10 cellular contexts compared by ENCODE assay signal in genomic region chr2:39469807-39470206, GRCh38. TPM values are rescaled to one million over a fixed set of nuclear protein-coding genes. Genes with fewer than 3 reads are reported as not detected.
DNase-seq lines count a peak whose midpoint lies in the region; ATAC-seq and TF ChIP-seq lines count a peak whose summit lies in the region.
"Had no signal": no experiment of that assay in that cellular context is flagged by ENCODE, and none has a peak within 500 bp of the region (broad histone marks: within the 10 kb centered on the region; RNA-seq: fewer than 3 reads in every experiment).

No MANE protein-coding gene starts in this region.

- H3K4me1 Mint-ChIP-seq in activated T-cell treated with anti-CD3 and anti-CD28 coated beads, Interleukin-2, amount 50 U/mL, for 72 hours (ENCODE audit: low read depth), result peaks cover 53% of the 10 kb centered on the region
- peaks cover 39% of the 10 kb centered on the region for H3K4me1 Mint-ChIP-seq in activated T-cell treated with anti-CD3 and anti-CD28 coated beads, Interleukin-2, amount 50 U/mL, for 24 hours (ENCODE audit: low read depth)
- peaks cover 22% of the 10 kb centered on the region for H3K4me1 Mint-ChIP-seq in CD14-positive monocyte

- TF ChIP-seq CTCF in smooth muscle cell (IDR thresholded peaks at IDR 0.05; ENCODE audit: borderline replicate concordance, insufficient read depth, poor library complexity, severe bottlenecking) (no peak), CD14-positive monocyte (IDR thresholded peaks at IDR 0.05) (no peak)

- ATAC-seq in activated T-cell treated with anti-CD3 and anti-CD28 coated beads, Interleukin-2, amount 50 U/mL, for 72 hours (replicated peaks in 1 of 2), result peak; percentile 68 to 76
- ATAC-seq in HG02852 (IDR thresholded peaks at IDR 0.05; ENCODE audit: unreplicated experiment), result peak; percentile 77

- H3K9me3 ChIP-seq in smooth muscle cell (replicated peaks; ENCODE audit: low read depth), result no peaks in the 10 kb centered on the region

- no peaks in the 10 kb centered on the region for H4K20me1 ChIP-seq in smooth muscle cell (ENCODE audit: low read depth)

- H3K36me3 Mint-ChIP-seq in activated T-cell treated with anti-CD3 and anti-CD28 coated beads, Interleukin-2, amount 50 U/mL, for 72 hours (ENCODE audit: insufficient read depth in 2 of 2), result peaks cover 1 to 2% of the 10 kb centered on the region in 2 donors
- no peaks in the 10 kb centered on the region for H3K36me3 Mint-ChIP-seq in activated T-cell treated with anti-CD3 and anti-CD28 coated beads, Interleukin-2, amount 50 U/mL, for 24 hours (ENCODE audit: low read depth)
- no peaks in the 10 kb centered on the region for H3K36me3 Mint-ChIP-seq in CD14-positive monocyte
- H3K36me3 Mint-ChIP-seq: activated naive CD8-positive, alpha-beta T cell treated with anti-CD3 and anti-CD28 coated beads, Interleukin-2, amount 10 ng/mL, durations not matched to agents 7 days and 5 days had no signal

- H3K9ac ChIP-seq in smooth muscle cell (ENCODE audit: low read depth), result no peak overlapping the region

- H3K27me3 Mint-ChIP-seq in activated T-cell treated with anti-CD3 and anti-CD28 coated beads, Interleukin-2, amount 50 U/mL, for 72 hours (ENCODE audit: low read depth), result no peaks in the 10 kb centered on the region
- no peaks in the 10 kb centered on the region for H3K27me3 Mint-ChIP-seq in activated T-cell treated with anti-CD3 and anti-CD28 coated beads, Interleukin-2, amount 50 U/mL, for 24 hours
- H3K27me3 Mint-ChIP-seq in CD14-positive monocyte (ENCODE audit: low read depth in 3 of 3), result peaks cover 0 to 4% (median 0%) of the 10 kb centered on the region in 3 donors
- H3K27me3 Mint-ChIP-seq: activated naive CD8-positive, alpha-beta T cell treated with anti-CD3 and anti-CD28 coated beads, Interleukin-2, amount 10 ng/mL, durations not matched to agents 7 days and 5 days had no signal

- H3K4me1 ChIP-seq in smooth muscle cell (ENCODE audit: low read depth), result peaks cover 20% of the 10 kb centered on the region

- 49% methylated on average over 3 of the region's 3 CpGs for WGBS in smooth muscle cell (ENCODE audit: low lambda C conversion rate)

- no peak overlapping the region for H2AFZ ChIP-seq in smooth muscle cell (ENCODE audit: low read depth)

- no peak overlapping the region for H3K4me3 ChIP-seq in smooth muscle cell

- H3K4me3 Mint-ChIP-seq in activated T-cell treated with anti-CD3 and anti-CD28 coated beads, Interleukin-2, amount 50 U/mL, for 72 hours, result peak overlapping the region in 1 of 2 donors; percentile 14
- no peak overlapping the region for H3K4me3 Mint-ChIP-seq in activated T-cell treated with anti-CD3 and anti-CD28 coated beads, Interleukin-2, amount 50 U/mL, for 24 hours
- H3K4me3 Mint-ChIP-seq in CD14-positive monocyte, result no peak overlapping the region
- H3K4me3 Mint-ChIP-seq: activated naive CD8-positive, alpha-beta T cell treated with anti-CD3 and anti-CD28 coated beads, Interleukin-2, amount 10 ng/mL, durations not matched to agents 7 days and 5 days had no signal

- H3K79me2 ChIP-seq in smooth muscle cell (ENCODE audit: low read depth), result no peaks in the 10 kb centered on the region

- H3K4me2 ChIP-seq in smooth muscle cell, result peak overlapping the region; percentile 58

- no peaks in the 10 kb centered on the region for H3K36me3 ChIP-seq in smooth muscle cell (ENCODE audit: low read depth)

- H3F3A ChIP-seq in smooth muscle cell (ENCODE audit: low read depth), result peaks cover 9% of the 10 kb centered on the region

- H3K27me3 ChIP-seq in smooth muscle cell (ENCODE audit: low read depth), result no peaks in the 10 kb centered on the region

- intact Hi-C loops in CD14-positive monocyte (cut with micrococcal nuclease), result loop anchor here in 1 of 2 donors (5.0 kb wide), 1 partner anchor 33 kb away; the partner anchor contains the start of gene MAP4K3

- peak; percentile 9 to 37 for DNase-seq in activated T-cell treated with anti-CD3 and anti-CD28 coated beads, Interleukin-2, amount 50 U/mL, for 72 hours
- DNase-seq in activated T-cell treated with anti-CD3 and anti-CD28 coated beads, Interleukin-2, amount 50 U/mL, for 24 hours, result no peak
- DNase-seq in NOMO-1 treated with dmso at 0.1 percent for 144 hours (lab: John Stamatoyannopoulos, UW; ENCODE audit: unreplicated experiment), result peak; percentile 57
- peak; percentile 69 for DNase-seq in germinal center (ENCODE audit: low spot score)
- no peak for DNase-seq in smooth muscle cell (lab: John Stamatoyannopoulos, UW; ENCODE audit: unreplicated experiment)
- DNase-seq in T1000 (lab: John Stamatoyannopoulos, UW), result no peak
- no peak for DNase-seq in CD14-positive monocyte (ENCODE audit: low spot score)
- DNase-seq: activated naive CD8-positive, alpha-beta T cell treated with anti-CD3 and anti-CD28 coated beads, Interleukin-2, amount 10 ng/mL, durations not matched to agents 7 days and 5 days; DND-41 had no signal

- no peak overlapping the region for H3K27ac Mint-ChIP-seq in activated T-cell treated with anti-CD3 and anti-CD28 coated beads, Interleukin-2, amount 50 U/mL, for 72 hours
- no peak overlapping the region for H3K27ac Mint-ChIP-seq in activated T-cell treated with anti-CD3 and anti-CD28 coated beads, Interleukin-2, amount 50 U/mL, for 24 hours
- H3K27ac Mint-ChIP-seq in CD14-positive monocyte, result peak overlapping the region in 1 of 7 donors; percentile 58
- H3K27ac Mint-ChIP-seq: activated naive CD8-positive, alpha-beta T cell treated with anti-CD3 and anti-CD28 coated beads, Interleukin-2, amount 10 ng/mL, durations not matched to agents 7 days and 5 days had no signal

- H3K9me3 Mint-ChIP-seq in activated T-cell treated with anti-CD3 and anti-CD28 coated beads, Interleukin-2, amount 50 U/mL, for 72 hours, result no peaks in the 10 kb centered on the region
- no peaks in the 10 kb centered on the region for H3K9me3 Mint-ChIP-seq in activated T-cell treated with anti-CD3 and anti-CD28 coated beads, Interleukin-2, amount 50 U/mL, for 24 hours
- peaks cover 0 to 3% (median 0%) of the 10 kb centered on the region in 7 donors for H3K9me3 Mint-ChIP-seq in CD14-positive monocyte
- H3K9me3 Mint-ChIP-seq: activated naive CD8-positive, alpha-beta T cell treated with anti-CD3 and anti-CD28 coated beads, Interleukin-2, amount 10 ng/mL, durations not matched to agents 7 days and 5 days had no signal

- peak overlapping the region; percentile 77 for H3K27ac ChIP-seq in smooth muscle cell (ENCODE audit: low read depth)

RNA-seq across cellular contexts. Expression of gene MAP4K3, which starts 32.7 kb away (rescaled TPM):
- total RNA-seq in activated T-cell treated with anti-CD3 and anti-CD28 coated beads, Interleukin-2, amount 50 U/mL, for 72 hours, result 10 to 100 TPM; 14.6 to 17.1 TPM
- 70.9 and 91.7 TPM in 2 replicates for total RNA-seq in smooth muscle cell
- polyA plus RNA-seq in smooth muscle cell (21.3 and 30.8 TPM in 2 replicates), CD14-positive monocyte (1 to 10 TPM; 1.0 to 4.0 TPM)

Comparison
In these comparisons a context has a peak if more than half of its experiments do, and no peak if none do; other contexts are left out.
1. DNase-seq: peak in activated T-cell treated with anti-CD3 and anti-CD28 coated beads, Interleukin-2, amount 50 U/mL, for 72 hours (2 of 2), NOMO-1 treated with dmso at 0.1 percent for 144 hours (single experiment) and germinal center (single experiment); none in activated T-cell treated with anti-CD3 and anti-CD28 coated beads, Interleukin-2, amount 50 U/mL, for 24 hours (single experiment), smooth muscle cell (single experiment), T1000 (single experiment) and CD14-positive monocyte (single experiment).